Comparison of ENCODE assay signal across 19 cellular contexts in genomic region chr19:38640368-38640767, GRCh38. TPM values are rescaled to one million over a fixed set of nuclear protein-coding genes. Genes with fewer than 3 reads are reported as not detected.
DNase-seq lines count a peak whose midpoint lies in the region; ATAC-seq and TF ChIP-seq lines count a peak whose summit lies in the region.
"Had no signal": no experiment of that assay in that cellular context is flagged by ENCODE, and none has a peak within 500 bp of the region (broad histone marks: within the 10 kb centered on the region; RNA-seq: fewer than 3 reads in every experiment).

No MANE protein-coding gene starts in this region.

- no peak for TF ChIP-seq EP300 in esophagus muscularis mucosa (IDR thresholded peaks at IDR 0.05)
- TF ChIP-seq EP300 in upper lobe of left lung (IDR thresholded peaks at IDR 0.05), result no peak

- TF ChIP-seq POLR2A in esophagus muscularis mucosa (IDR thresholded peaks at IDR 0.05; ENCODE audit: low read depth), result no peak
- TF ChIP-seq POLR2A in upper lobe of left lung (IDR thresholded peaks at IDR 0.05), result no peak

- WGBS in heart right ventricle, 2 donors, result 64 to 74% methylated on average over 4 of the region's 4 CpGs
- WGBS in esophagus muscularis mucosa, result 78% methylated on average over 4 of the region's 4 CpGs
- WGBS in lung, 2 donors, result 68 to 74% methylated on average over 4 of the region's 4 CpGs
- 76 to 77% methylated on average over 2 to 4 of the region's 4 CpGs for WGBS in upper lobe of left lung, 2 donors

- DNase-seq in heart right ventricle, result peak in 1 of 2 donors; percentile 66
- no peak for DNase-seq in Right ventricle myocardium inferior (ENCODE audit: missing footprints)
- DNase-seq in esophagus muscularis mucosa (ENCODE audit: extremely low spot score), result no peak
- DNase-seq in lung (ENCODE audit: low spot score), result no peak
- no peak for DNase-seq in upper lobe of left lung
- DNase-seq in epidermal melanocyte (ENCODE audit: insufficient read length, low spot score), result no peak
- no peak for DNase-seq in SK-N-DZ (ENCODE audit: low spot score)
- DNase-seq: ACHN; activated CD4-positive, alpha-beta T cell treated with anti-CD3 and anti-CD28 coated beads for 4 hours; activated T-cell treated with anti-CD3 and anti-CD28 coated beads, Interleukin-2, amount 50 U/mL, for 1 hour; body of pancreas; CD4-positive, alpha-beta memory T cell; DMS79; dorsolateral prefrontal cortex; H9; NCI-H1092; NCI-H69; SK-N-SH had no signal

- H3K4me1 ChIP-seq in heart right ventricle, result peaks cover 0 to 52% (median 27%) of the 10 kb centered on the region in 9 donors
- H3K4me1 ChIP-seq in esophagus muscularis mucosa, result peaks cover 16 to 23% (median 16%) of the 10 kb centered on the region in 4 donors
- peaks cover 0 to 9% of the 10 kb centered on the region in 2 donors for H3K4me1 ChIP-seq in lung (ENCODE audit: control insufficient read depth in 2 of 2, insufficient read depth in 2 of 2, low read length in 2 of 2)
- peaks cover 15 to 37% (median 27%) of the 10 kb centered on the region in 4 donors for H3K4me1 ChIP-seq in upper lobe of left lung
- H3K4me1 ChIP-seq: body of pancreas had no signal

- H3K9me3 ChIP-seq in heart right ventricle (no peaks in the 10 kb centered on the region), esophagus muscularis mucosa (no peaks in the 10 kb centered on the region), lung (ENCODE audit: control insufficient read depth in 2 of 2, insufficient read depth in 1 of 2, low read length in 1 of 2) (no peaks in the 10 kb centered on the region), upper lobe of left lung (no peaks in the 10 kb centered on the region)
- H3K9me3 ChIP-seq: body of pancreas, SK-N-SH had no signal

- peak overlapping the region; percentile 70 to 89 (median 84) for H3K27ac ChIP-seq in heart right ventricle
- H3K27ac ChIP-seq in esophagus muscularis mucosa (replicated peaks in 1 of 4), result peak overlapping the region; percentile 28 to 60 (median 42)
- peak overlapping the region; percentile 6 to 54 for H3K27ac ChIP-seq in lung (ENCODE audit: low read depth in 1 of 2, low read length in 1 of 2)
- H3K27ac ChIP-seq in upper lobe of left lung, result peak overlapping the region in 3 of 4 donors; percentile 58 to 65 (median 65)

- H3K36me3 ChIP-seq in heart right ventricle, result peaks cover 0 to 38% (median 3%) of the 10 kb centered on the region in 9 donors
- peaks cover 0 to 34% (median 23%) of the 10 kb centered on the region in 4 donors for H3K36me3 ChIP-seq in esophagus muscularis mucosa
- H3K36me3 ChIP-seq in lung (ENCODE audit: control insufficient read depth in 2 of 2, insufficient read depth in 2 of 2, low read length in 2 of 2), result peaks cover 3% of the 10 kb centered on the region in 2 donors
- H3K36me3 ChIP-seq in upper lobe of left lung, result peaks cover 0 to 19% (median 6%) of the 10 kb centered on the region in 4 donors

- H3K4me3 ChIP-seq in heart right ventricle (peak overlapping the region in 5 of 10 donors; percentile 7 to 39 (median 27)), esophagus muscularis mucosa (no peak overlapping the region), lung (no peak overlapping the region), upper lobe of left lung (no peak overlapping the region)
- H3K4me3 ChIP-seq: body of pancreas, dorsolateral prefrontal cortex had no signal

- ATAC-seq in heart right ventricle (peak; percentile 26 to 71 (median 60)), Right ventricle myocardium inferior (no peak), lung (ENCODE audit: insufficient read depth, low FRiP score) (no peak), upper lobe of left lung (ENCODE audit: low FRiP score in 2 of 2) (no peak), GM21390 (IDR thresholded peaks at IDR 0.05; ENCODE audit: unreplicated experiment) (no peak)
- ATAC-seq: body of pancreas had no signal

- intact Hi-C loops in heart right ventricle (cut with DNase I) (loop anchor here in 2 of 10 donors (10.0 kb wide), 2 partner anchors 194 to 284 kb away; partner anchors contain the start of gene ECH1 (in 1 of the 2)), Right ventricle myocardium inferior (cut with DNase I) (no loop called here), esophagus muscularis mucosa (cut with DNase I) (no loop called here)

- TF ChIP-seq CTCF in heart right ventricle (IDR thresholded peaks at IDR 0.05), result peak in 1 of 9 donors; percentile 27
- no peak for TF ChIP-seq CTCF in esophagus muscularis mucosa (IDR thresholded peaks at IDR 0.05)
- TF ChIP-seq CTCF in lung (IDR thresholded peaks at IDR 0.05; ENCODE audit: control extremely low read depth, extremely low read depth), result no peak
- TF ChIP-seq CTCF in upper lobe of left lung (IDR thresholded peaks at IDR 0.05), result no peak

- H3K27me3 ChIP-seq in heart right ventricle (no peaks in the 10 kb centered on the region), esophagus muscularis mucosa (no peaks in the 10 kb centered on the region), lung (ENCODE audit: control insufficient read depth, insufficient read depth) (no peaks in the 10 kb centered on the region), upper lobe of left lung (no peaks in the 10 kb centered on the region)
- H3K27me3 ChIP-seq: body of pancreas, dorsolateral prefrontal cortex had no signal

RNA-seq across cellular contexts. Expression of gene ACTN4, which starts 7.1 kb away (rescaled TPM):
- total RNA-seq in heart right ventricle, result 100 to 1,000 TPM; 129 to 291 (median 149) TPM
- 100 to 1,000 TPM in 1 of 2 donors, 10 to 100 TPM in 1; 92.4 to 189 TPM for polyA plus RNA-seq in heart right ventricle
- total RNA-seq in Right ventricle myocardium inferior, result 145 TPM
- 100 to 1,000 TPM; 416 to 816 (median 598) TPM for total RNA-seq in esophagus muscularis mucosa
- total RNA-seq in lung, result 100 to 1,000 TPM; 339 to 552 TPM
- polyA plus RNA-seq in lung, result 100 to 1,000 TPM; 229 to 394 TPM
- total RNA-seq in upper lobe of left lung, result 100 to 1,000 TPM; 162 to 636 (median 512) TPM
- 85.3 and 95.3 TPM in 2 replicates for polyA plus RNA-seq in SK-N-DZ (2014; cell fraction: cytosol; rRNA removed)
- polyA plus RNA-seq in SK-N-DZ (2014; cell fraction: nucleus; rRNA removed), result 124 and 196 TPM in 2 replicates

RNA-seq across cellular contexts. Expression of gene EIF3K, which starts 21.4 kb away (rescaled TPM):
- total RNA-seq in heart right ventricle, result 100 to 1,000 TPM; 505 to 677 (median 631) TPM
- 100 to 1,000 TPM; 572 to 845 TPM for polyA plus RNA-seq in heart right ventricle
- total RNA-seq in Right ventricle myocardium inferior, result 660 TPM
- 100 to 1,000 TPM; 333 to 570 (median 446) TPM for total RNA-seq in esophagus muscularis mucosa
- 100 to 1,000 TPM; 142 to 243 TPM for total RNA-seq in lung
- polyA plus RNA-seq in lung, result 100 to 1,000 TPM; 266 to 344 TPM
- 100 to 1,000 TPM; 142 to 404 (median 242) TPM for total RNA-seq in upper lobe of left lung
- 411 and 544 TPM in 2 replicates for polyA plus RNA-seq in SK-N-DZ (2014; cell fraction: cytosol; rRNA removed)
- 281 and 323 TPM in 2 replicates for polyA plus RNA-seq in SK-N-DZ (2014; cell fraction: nucleus; rRNA removed)

RNA-seq across cellular contexts. Expression of gene MAP4K1, which starts 22.6 kb away (rescaled TPM):
- total RNA-seq in heart right ventricle (1 to 10 TPM in 8 of 10 donors, under 1 TPM in 2; 0.52 to 9.1 (median 1.5) TPM), Right ventricle myocardium inferior (3.1 TPM), esophagus muscularis mucosa (1 to 10 TPM; 1.2 to 4.5 (median 3.1) TPM), lung (1 to 10 TPM; 4.0 to 9.8 TPM), upper lobe of left lung (10 to 100 TPM in 3 of 6 donors, 1 to 10 TPM in 3; 6.2 to 28.3 (median 9.9) TPM)
- polyA plus RNA-seq in heart right ventricle (1 to 10 TPM in 1 of 2 donors, under 1 TPM in 1; 0.99 to 2.1 TPM), lung (10 to 100 TPM in 1 of 2 donors, 1 to 10 TPM in 1; 7.0 to 13.1 TPM)
- polyA plus RNA-seq in SK-N-DZ (2014; cell fraction: cytosol; rRNA removed), result 6.8 and 22.6 TPM in 2 replicates
- 15.9 and 17.5 TPM in 2 replicates for polyA plus RNA-seq in SK-N-DZ (2014; cell fraction: nucleus; rRNA removed)

Comparison
In these comparisons a context has a peak if more than half of its experiments do, and no peak if none do; other contexts are left out.
1. ATAC-seq: peak in heart right ventricle (8 of 8); none in Right ventricle myocardium inferior (single experiment), lung (single experiment), upper lobe of left lung (0 of 2) and GM21390 (single experiment).
2. H3K27ac ChIP-seq: peak in every context shown above with its lines; median percentile 84 in heart right ventricle; 65 in upper lobe of left lung; 42 in esophagus muscularis mucosa; 30 in lung.